ENCODE assay signal across 1 cellular context in genomic region chr18:47151457-47151856, GRCh38.
TF ChIP-seq lines count a peak whose summit lies in the region.

No MANE protein-coding gene starts in this region.

TF ChIP-seq in K562, 482 proteins besides CTCF, POLR2A, EP300 and RAD21 (continues in another document):
- TF ChIP-seq NCOR1 (IDR thresholded peaks at IDR 0.05) (peak; percentile 79), KDM1A (IDR thresholded peaks at IDR 0.05) (peak; percentile 88 to 89), STAT5A (IDR thresholded peaks at IDR 0.05; ENCODE audit: borderline replicate concordance, low read length) (peak; percentile 24; the same call in 1 of the 2 replicates), PCBP1 (IDR thresholded peaks at IDR 0.05; ENCODE audit: low read depth, low read length, poor library complexity, severe bottlenecking) (no peak), MTA2 (IDR thresholded peaks at IDR 0.05; ENCODE audit: low read depth) (peak; percentile 26; the same call in 1 of the 2 replicates), ZBTB12 (CRISPR knock-in tag; IDR thresholded peaks at IDR 0.05) (no peak), ZZZ3 (IDR thresholded peaks at IDR 0.05) (no peak), CREB1 (IDR thresholded peaks at IDR 0.05) (no peak; the same call in 1 of the 2 replicates), CREB1 (CRISPR knock-in tag; IDR thresholded peaks at IDR 0.05) (no peak), POU5F1 (IDR thresholded peaks at IDR 0.05; ENCODE audit: borderline replicate concordance, low read depth, low read length, partially characterized antibody) (no peak), ZNF644 (tag; IDR thresholded peaks at IDR 0.05; ENCODE audit: low read depth) (no peak), TBL1XR1 (IDR thresholded peaks at IDR 0.05; ENCODE audit: low read length in 2 of 2) (peak in 1 of 2 experiments; percentile 15; a peak in 1 of 4 replicates), TRIM28 (IDR thresholded peaks at IDR 0.05) (no peak), GATAD2A (IDR thresholded peaks at IDR 0.05) (no peak), NR4A1 (CRISPR knock-in tag; IDR thresholded peaks at IDR 0.05) (no peak), NR4A1 (tag; IDR thresholded peaks at IDR 0.05) (no peak), SREBF2 (CRISPR knock-in tag; IDR thresholded peaks at IDR 0.05) (no peak), NCOA2 (IDR thresholded peaks at IDR 0.05; ENCODE audit: partially characterized antibody in 2 of 2) (no peak), PYGO2 (tag; IDR thresholded peaks at IDR 0.05) (no peak), FOSL1 (tag; conservative IDR thresholded peaks at IDR 0.05) (no peak), XRCC4 (IDR thresholded peaks at IDR 0.05; ENCODE audit: extremely low read depth, insufficient read depth, insufficient read length) (no peak), ARID1B (IDR thresholded peaks at IDR 0.05) (peak; percentile 81), PTTG1 (tag; IDR thresholded peaks at IDR 0.05; ENCODE audit: low read depth) (no peak), CBFA2T3 (IDR thresholded peaks at IDR 0.05) (peak; percentile 92), TEAD1 (CRISPR knock-in tag; IDR thresholded peaks at IDR 0.05) (no peak), KDM4B (IDR thresholded peaks at IDR 0.05; ENCODE audit: borderline replicate concordance in 2 of 2, low read depth in 1 of 2) (no peak), ZNF76 (CRISPR knock-in tag; IDR thresholded peaks at IDR 0.05; ENCODE audit: borderline replicate concordance) (no peak), ZNF217 (CRISPR knock-in tag; IDR thresholded peaks at IDR 0.05) (no peak), BRF2 (IDR thresholded peaks at IDR 0.05; ENCODE audit: borderline replicate concordance, insufficient read depth, insufficient read length) (no peak), ARNT (IDR thresholded peaks at IDR 0.05) (no peak), PML (IDR thresholded peaks at IDR 0.05; ENCODE audit: low read length) (peak; percentile 42; the same call in 1 of the 2 replicates), ZNF324 (CRISPR knock-in tag; IDR thresholded peaks at IDR 0.05) (no peak), BRD4 (IDR thresholded peaks at IDR 0.05) (no peak), SAFB (IDR thresholded peaks at IDR 0.05; ENCODE audit: borderline replicate concordance, low read depth, low read length) (no peak), SMARCE1 (IDR thresholded peaks at IDR 0.05) (peak; percentile 30; the same call in 1 of the 2 replicates), NFYB (IDR thresholded peaks at IDR 0.05; ENCODE audit: extremely low read depth, insufficient read length) (no peak), NFIX (CRISPR knock-in tag; IDR thresholded peaks at IDR 0.05; ENCODE audit: low read depth) (no peak), GTF2B (IDR thresholded peaks at IDR 0.05; ENCODE audit: extremely low read depth, insufficient read length) (no peak), SOX6 (IDR thresholded peaks at IDR 0.05) (peak; percentile 83), IFI16 (CRISPR knock-in tag; IDR thresholded peaks at IDR 0.05) (no peak), CC2D1A (IDR thresholded peaks at IDR 0.05) (peak; percentile 24; the same call in 1 of the 2 replicates), ILF3 (IDR thresholded peaks at IDR 0.05; ENCODE audit: borderline replicate concordance) (no peak), HDAC3 (IDR thresholded peaks at IDR 0.05; ENCODE audit: borderline replicate concordance, partially characterized antibody) (peak; percentile 26), JUND (IDR thresholded peaks at IDR 0.05; ENCODE audit: borderline replicate concordance, low read depth, low read length) (no peak), JUND (tag; IDR thresholded peaks at IDR 0.05; ENCODE audit: borderline replicate concordance, low read depth, low read length) (no peak)
- TF ChIP-seq, protein P1, sequence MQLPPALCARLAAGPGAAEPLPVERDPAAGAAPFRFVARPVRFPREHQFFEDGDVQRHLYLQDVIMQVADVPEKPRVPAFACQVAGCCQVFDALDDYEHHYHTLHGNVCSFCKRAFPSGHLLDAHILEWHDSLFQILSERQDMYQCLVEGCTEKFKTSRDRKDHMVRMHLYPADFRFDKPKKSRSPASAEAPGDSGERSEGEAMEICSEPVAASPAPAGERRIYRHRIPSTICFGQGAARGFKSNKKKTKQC (CRISPR knock-in tag; IDR thresholded peaks at IDR 0.05): no peak
- TF ChIP-seq, protein P2, sequence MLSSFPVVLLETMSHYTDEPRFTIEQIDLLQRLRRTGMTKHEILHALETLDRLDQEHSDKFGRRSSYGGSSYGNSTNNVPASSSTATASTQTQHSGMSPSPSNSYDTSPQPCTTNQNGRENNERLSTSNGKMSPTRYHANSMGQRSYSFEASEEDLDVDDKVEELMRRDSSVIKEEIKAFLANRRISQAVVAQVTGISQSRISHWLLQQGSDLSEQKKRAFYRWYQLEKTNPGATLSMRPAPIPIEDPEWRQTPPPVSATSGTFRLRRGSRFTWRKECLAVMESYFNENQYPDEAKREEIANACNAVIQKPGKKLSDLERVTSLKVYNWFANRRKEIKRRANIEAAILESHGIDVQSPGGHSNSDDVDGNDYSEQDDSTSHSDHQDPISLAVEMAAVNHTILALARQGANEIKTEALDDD (IDR thresholded peaks at IDR 0.05): peak; percentile 58
- TF ChIP-seq, protein P3, sequence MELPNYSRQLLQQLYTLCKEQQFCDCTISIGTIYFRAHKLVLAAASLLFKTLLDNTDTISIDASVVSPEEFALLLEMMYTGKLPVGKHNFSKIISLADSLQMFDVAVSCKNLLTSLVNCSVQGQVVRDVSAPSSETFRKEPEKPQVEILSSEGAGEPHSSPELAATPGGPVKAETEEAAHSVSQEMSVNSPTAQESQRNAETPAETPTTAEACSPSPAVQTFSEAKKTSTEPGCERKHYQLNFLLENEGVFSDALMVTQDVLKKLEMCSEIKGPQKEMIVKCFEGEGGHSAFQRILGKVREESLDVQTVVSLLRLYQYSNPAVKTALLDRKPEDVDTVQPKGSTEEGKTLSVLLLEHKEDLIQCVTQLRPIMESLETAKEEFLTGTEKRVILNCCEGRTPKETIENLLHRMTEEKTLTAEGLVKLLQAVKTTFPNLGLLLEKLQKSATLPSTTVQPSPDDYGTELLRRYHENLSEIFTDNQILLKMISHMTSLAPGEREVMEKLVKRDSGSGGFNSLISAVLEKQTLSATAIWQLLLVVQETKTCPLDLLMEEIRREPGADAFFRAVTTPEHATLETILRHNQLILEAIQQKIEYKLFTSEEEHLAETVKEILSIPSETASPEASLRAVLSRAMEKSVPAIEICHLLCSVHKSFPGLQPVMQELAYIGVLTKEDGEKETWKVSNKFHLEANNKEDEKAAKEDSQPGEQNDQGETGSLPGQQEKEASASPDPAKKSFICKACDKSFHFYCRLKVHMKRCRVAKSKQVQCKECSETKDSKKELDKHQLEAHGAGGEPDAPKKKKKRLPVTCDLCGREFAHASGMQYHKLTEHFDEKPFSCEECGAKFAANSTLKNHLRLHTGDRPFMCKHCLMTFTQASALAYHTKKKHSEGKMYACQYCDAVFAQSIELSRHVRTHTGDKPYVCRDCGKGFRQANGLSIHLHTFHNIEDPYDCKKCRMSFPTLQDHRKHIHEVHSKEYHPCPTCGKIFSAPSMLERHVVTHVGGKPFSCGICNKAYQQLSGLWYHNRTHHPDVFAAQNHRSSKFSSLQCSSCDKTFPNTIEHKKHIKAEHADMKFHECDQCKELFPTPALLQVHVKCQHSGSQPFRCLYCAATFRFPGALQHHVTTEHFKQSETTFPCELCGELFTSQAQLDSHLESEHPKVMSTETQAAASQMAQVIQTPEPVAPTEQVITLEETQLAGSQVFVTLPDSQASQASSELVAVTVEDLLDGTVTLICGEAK (IDR thresholded peaks at IDR 0.05): no peak
- TF ChIP-seq, protein P3 (CRISPR knock-in tag; IDR thresholded peaks at IDR 0.05): no peak
- TF ChIP-seq, protein P4, sequence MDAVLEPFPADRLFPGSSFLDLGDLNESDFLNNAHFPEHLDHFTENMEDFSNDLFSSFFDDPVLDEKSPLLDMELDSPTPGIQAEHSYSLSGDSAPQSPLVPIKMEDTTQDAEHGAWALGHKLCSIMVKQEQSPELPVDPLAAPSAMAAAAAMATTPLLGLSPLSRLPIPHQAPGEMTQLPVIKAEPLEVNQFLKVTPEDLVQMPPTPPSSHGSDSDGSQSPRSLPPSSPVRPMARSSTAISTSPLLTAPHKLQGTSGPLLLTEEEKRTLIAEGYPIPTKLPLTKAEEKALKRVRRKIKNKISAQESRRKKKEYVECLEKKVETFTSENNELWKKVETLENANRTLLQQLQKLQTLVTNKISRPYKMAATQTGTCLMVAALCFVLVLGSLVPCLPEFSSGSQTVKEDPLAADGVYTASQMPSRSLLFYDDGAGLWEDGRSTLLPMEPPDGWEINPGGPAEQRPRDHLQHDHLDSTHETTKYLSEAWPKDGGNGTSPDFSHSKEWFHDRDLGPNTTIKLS (IDR thresholded peaks at IDR 0.05; ENCODE audit: borderline replicate concordance, low read depth): no peak
- TF ChIP-seq, protein P5, sequence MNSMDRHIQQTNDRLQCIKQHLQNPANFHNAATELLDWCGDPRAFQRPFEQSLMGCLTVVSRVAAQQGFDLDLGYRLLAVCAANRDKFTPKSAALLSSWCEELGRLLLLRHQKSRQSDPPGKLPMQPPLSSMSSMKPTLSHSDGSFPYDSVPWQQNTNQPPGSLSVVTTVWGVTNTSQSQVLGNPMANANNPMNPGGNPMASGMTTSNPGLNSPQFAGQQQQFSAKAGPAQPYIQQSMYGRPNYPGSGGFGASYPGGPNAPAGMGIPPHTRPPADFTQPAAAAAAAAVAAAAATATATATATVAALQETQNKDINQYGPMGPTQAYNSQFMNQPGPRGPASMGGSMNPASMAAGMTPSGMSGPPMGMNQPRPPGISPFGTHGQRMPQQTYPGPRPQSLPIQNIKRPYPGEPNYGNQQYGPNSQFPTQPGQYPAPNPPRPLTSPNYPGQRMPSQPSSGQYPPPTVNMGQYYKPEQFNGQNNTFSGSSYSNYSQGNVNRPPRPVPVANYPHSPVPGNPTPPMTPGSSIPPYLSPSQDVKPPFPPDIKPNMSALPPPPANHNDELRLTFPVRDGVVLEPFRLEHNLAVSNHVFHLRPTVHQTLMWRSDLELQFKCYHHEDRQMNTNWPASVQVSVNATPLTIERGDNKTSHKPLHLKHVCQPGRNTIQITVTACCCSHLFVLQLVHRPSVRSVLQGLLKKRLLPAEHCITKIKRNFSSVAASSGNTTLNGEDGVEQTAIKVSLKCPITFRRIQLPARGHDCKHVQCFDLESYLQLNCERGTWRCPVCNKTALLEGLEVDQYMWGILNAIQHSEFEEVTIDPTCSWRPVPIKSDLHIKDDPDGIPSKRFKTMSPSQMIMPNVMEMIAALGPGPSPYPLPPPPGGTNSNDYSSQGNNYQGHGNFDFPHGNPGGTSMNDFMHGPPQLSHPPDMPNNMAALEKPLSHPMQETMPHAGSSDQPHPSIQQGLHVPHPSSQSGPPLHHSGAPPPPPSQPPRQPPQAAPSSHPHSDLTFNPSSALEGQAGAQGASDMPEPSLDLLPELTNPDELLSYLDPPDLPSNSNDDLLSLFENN (IDR thresholded peaks at IDR 0.05; ENCODE audit: low read depth in 2 of 2, low read length in 2 of 2): no peak
